ENCODE assay signal across 8 cellular contexts in genomic region chr19:4640247-4641000, GRCh38. TPM values are rescaled to one million over a fixed set of nuclear protein-coding genes. Genes with fewer than 3 reads are reported as not detected.
DNase-seq lines count a peak whose midpoint lies in the region; ATAC-seq, FAIRE-seq and TF ChIP-seq lines count a peak whose summit lies in the region.

No MANE protein-coding gene starts in this region.

- no peaks in the 10 kb centered on the region for H3K9me3 Mint-ChIP-seq in brain

- peak overlapping the region; percentile 72 for H3K4me2 ChIP-seq in A549
- H3K4me2 ChIP-seq in HCT116 (ENCODE audit: low read length), result peak overlapping the region; percentile 90

- TF ChIP-seq RAD21 in A549 (conservative IDR thresholded peaks at IDR 0.05 in 1 of 2, IDR thresholded peaks at IDR 0.05 in 1 of 2) (no peak), HCT116 (IDR thresholded peaks at IDR 0.05; ENCODE audit: low read depth) (no peak)

- H3K27me3 ChIP-seq in HCT116 (ENCODE audit: insufficient read depth, low read length), result no peaks in the 10 kb centered on the region
- no peaks in the 10 kb centered on the region for H3K27me3 ChIP-seq in mononuclear cell (ENCODE audit: insufficient read depth, low read length)

- H3K79me2 ChIP-seq in HCT116 (ENCODE audit: insufficient read depth, low read length), result peaks cover 33% of the 10 kb centered on the region

- H3K9me2 ChIP-seq in HCT116 (ENCODE audit: insufficient read depth), result no peaks in the 10 kb centered on the region

- H2AFZ ChIP-seq in HCT116 (ENCODE audit: low read depth, low read length, poor library complexity, severe bottlenecking), result no peak overlapping the region

- intact Hi-C loops in HCT116 (cut with micrococcal nuclease), result no loop called here

- RAD21 ChIA-PET in HCT116 (lab: Charles Lee; ENCODE audit: low non-redundant PET in 1 of 2, low total read pairs in 2 of 2, uncharacterized antibody in 2 of 2, unreplicated experiment in 2 of 2), result no interaction called here

- peaks cover 24% of the 10 kb centered on the region for H3K4me1 Mint-ChIP-seq in brain

- no TSS peak for BruUV-seq in HCT116 (replicated peaks; lab: Mats Ljungman, UMichigan)

- ATAC-seq in A549 (no peak), HCT116 (no peak)

- DNase-seq in A549 (ENCODE audit: low read depth in 1 of 2, low spot score in 1 of 2) (no peak), HCT116 (ENCODE audit: low read depth, low spot score) (no peak), GM10248 (ENCODE audit: extremely low spot score) (no peak)
- DNase-seq in stimulated activated naive CD4-positive, alpha-beta T cell treated with Interleukin-2 at 50 U/mL for 16 hours (lab: John Stamatoyannopoulos, UW), result no peak
- no peak for DNase-seq in NK-92 treated with Interleukin-12 subunit alpha and Interleukin-12 subunit beta, amount 100 ng/mL, for 24 hours (lab: John Stamatoyannopoulos, UW)
- DNase-seq in stimulated activated CD4-positive, alpha-beta T cell treated with anti-CD3 and anti-CD28 coated beads, Interleukin-15, amount 100 ng/mL, for 24 hours, result no peak

- H3K4me1 ChIP-seq in A549, result peaks cover 17% of the 10 kb centered on the region; the same call in 2 of the 3 replicates
- peaks cover 23 to 47% of the 10 kb centered on the region in 2 experiments for H3K4me1 ChIP-seq in HCT116 (ENCODE audit: control insufficient read depth in 1 of 2, insufficient read depth in 2 of 2, low read length in 2 of 2)
- peaks cover 54% of the 10 kb centered on the region for H3K4me1 ChIP-seq in mononuclear cell (ENCODE audit: insufficient read depth, low read length)

- POLR2A ChIA-PET in A549 (lab: Yijun Ruan, JAX) (no interaction called here), HCT116 (lab: Charles Lee) (no interaction called here), GM10248 (lab: Yijun Ruan, JAX) (interaction anchor here (0.6 to 0.9 kb wide), 2 partner anchors 296 to 377 kb away, joined by 4 to 6 read pairs; no protein-coding TSS in a partner anchor)

- CTCF ChIA-PET in A549 (lab: Yijun Ruan, JAX) (interaction anchor here (0.7 to 1.3 kb wide), 3 partner anchors 65 to 85 kb away, joined by 3 read pairs; no protein-coding TSS in a partner anchor), HCT116 (lab: Charles Lee) (no interaction called here), GM10248 (lab: Yijun Ruan, JAX) (interaction anchor here (1.0 to 1.4 kb wide), 3 partner anchors 64 to 151 kb away, joined by 3 to 5 read pairs (median 3); partner anchors contain the start of gene FEM1A)

- TF ChIP-seq POLR2A in A549 (IDR thresholded peaks at IDR 0.05; ENCODE audit: low read length) (no peak), HCT116 (IDR thresholded peaks at IDR 0.05; ENCODE audit: borderline replicate concordance, extremely low read depth, insufficient read depth, insufficient read length) (no peak)

- no peaks in the 10 kb centered on the region for H3K27me3 Mint-ChIP-seq in brain

- 0 out of 4 replicates have a peak, but pooled peaks cover 0 to 3% of the 10 kb centered on the region in 2 experiments for H3K36me3 ChIP-seq in HCT116 (ENCODE audit: control insufficient read depth in 1 of 2, insufficient read depth in 2 of 2, low read length in 2 of 2)

- H3K9me3 ChIP-seq in A549, result no peaks in the 10 kb centered on the region
- H3K9me3 ChIP-seq in HCT116 (ENCODE audit: control insufficient read depth in 1 of 2, insufficient read depth in 1 of 2, low read depth in 1 of 2, low read length in 2 of 2), result no peaks in the 10 kb centered on the region
- H3K9me3 ChIP-seq in mononuclear cell (ENCODE audit: low read depth, low read length), result no peaks in the 10 kb centered on the region

- TF ChIP-seq CTCF in A549 (IDR thresholded peaks at IDR 0.05) (no peak), HCT116 (IDR thresholded peaks at IDR 0.05 in 2 of 3, conservative IDR thresholded peaks at IDR 0.05 in 1 of 3; ENCODE audit: borderline replicate concordance in 1 of 3, insufficient read depth in 1 of 3, low read depth in 2 of 3, low read length in 2 of 3) (no peak), brain (conservative IDR thresholded peaks at IDR 0.05) (no peak), GM10248 (IDR thresholded peaks at IDR 0.05; ENCODE audit: control extremely low read depth, extremely low read depth, low read depth, missing control alignments) (no peak)

- H3K4me3 ChIP-seq in A549, result peak overlapping the region; percentile 66
- H3K4me3 ChIP-seq in HCT116 (replicated peaks in 1 of 2; ENCODE audit: low read depth in 1 of 2, low read length in 2 of 2), result peak overlapping the region; percentile 76 to 96
- H3K4me3 ChIP-seq in mononuclear cell (ENCODE audit: low read length), result peak overlapping the region; percentile 76

- peak overlapping the region; percentile 88 to 96 (median 91) for H3K4me3 Mint-ChIP-seq in brain

- no peaks in the 10 kb centered on the region for H3K36me3 Mint-ChIP-seq in brain

- FAIRE-seq in A549 (lab: Jason Lieb, UNC), result no peak

- no peak overlapping the region for H3K27ac Mint-ChIP-seq in brain

- TF ChIP-seq EP300 in A549 (IDR thresholded peaks at IDR 0.05), result no peak

- 78% methylated on average over 12 of the region's 17 CpGs for WGBS in A549 (ENCODE audit: missing lambda C conversion rate)

- no peaks in the 10 kb centered on the region for H4K20me1 ChIP-seq in HCT116 (ENCODE audit: insufficient read depth)

- peak overlapping the region in 1 of 2 experiments; percentile 89; a peak in 4 of 6 replicates for H3K27ac ChIP-seq in A549
- H3K27ac ChIP-seq in HCT116 (ENCODE audit: low read depth, low read length), result peak overlapping the region; percentile 82

- H3K9ac ChIP-seq in HCT116 (ENCODE audit: low read length), result peak overlapping the region; percentile 72

TF ChIP-seq in A549, 52 proteins besides CTCF, POLR2A, EP300 and RAD21:
- TF ChIP-seq HOXA7 (CRISPR knock-in tag; IDR thresholded peaks at IDR 0.05), result no peak

TF ChIP-seq in HCT116, 20 proteins besides CTCF, POLR2A, EP300 and RAD21 (continues in another document):
- TF ChIP-seq CBX3 (IDR thresholded peaks at IDR 0.05; ENCODE audit: low read depth), result no peak
- TF ChIP-seq POLR2AphosphoS5 (IDR thresholded peaks at IDR 0.05; ENCODE audit: low read depth, low read length), result no peak
- TF ChIP-seq YY1 (IDR thresholded peaks at IDR 0.05; ENCODE audit: extremely low read depth, insufficient replicate concordance, low read depth, low read length), result no peak
- no peak for TF ChIP-seq SIN3A (IDR thresholded peaks at IDR 0.05; ENCODE audit: low read depth)
- TF ChIP-seq FOSL1 (IDR thresholded peaks at IDR 0.05; ENCODE audit: low read depth), result no peak
- no peak for TF ChIP-seq CEBPB (IDR thresholded peaks at IDR 0.05; ENCODE audit: low read depth)
- TF ChIP-seq EZH2phosphoT487 (IDR thresholded peaks at IDR 0.05; ENCODE audit: borderline replicate concordance), result no peak
- TF ChIP-seq REST (IDR thresholded peaks at IDR 0.05; ENCODE audit: low read depth), result no peak
- no peak for TF ChIP-seq EGR1 (IDR thresholded peaks at IDR 0.05; ENCODE audit: low read depth)
- no peak for TF ChIP-seq TCF7L2 (IDR thresholded peaks at IDR 0.05; ENCODE audit: borderline replicate concordance, extremely low read depth, insufficient read depth, insufficient read length)

RNA-seq across cellular contexts. Expression of gene TNFAIP8L1, which starts 1.1 kb away (rescaled TPM):
- polyA plus RNA-seq in A549 (2011; rRNA removed) (3.2 TPM in 2 replicates), A549 (2017; fragmentation: RNase III; extraction: RNeasy Plus Mini Kit Qiagen cat#74134 plus additional on column Dnase treatment) (4.9 to 5.9 TPM (median 5.4 TPM) in 3 replicates), brain (ENCODE audit: insufficient read depth, low read depth, low replicate concordance) (38.6 TPM)
- polyA plus RNA-seq in A549 (2012; cell fraction: cytosol; rRNA removed), result 3.5 and 4.9 TPM in 2 replicates
- polyA plus RNA-seq in A549 (2012; cell fraction: nucleus; rRNA removed), result 3.0 TPM in 2 replicates
- 2.7 and 3.2 TPM in 2 replicates for polyA minus RNA-seq in A549 (2011; rRNA and poly(A)+ RNA removed)
- total RNA-seq in HCT116 (2021; ENCODE audit: unreplicated experiment) (22.2 TPM), mononuclear cell (5.5 TPM)
- polyA plus RNA-seq in HCT116 (2012), result 19.5 and 24.0 TPM in 2 replicates

RNA-seq across cellular contexts. Expression of gene MYDGF, which starts 29.7 kb away (rescaled TPM):
- polyA plus RNA-seq in A549 (2011; rRNA removed), result 62.1 and 63.3 TPM in 2 replicates
- 191 and 198 TPM in 2 replicates for polyA plus RNA-seq in A549 (2012; cell fraction: cytosol; rRNA removed)
- polyA plus RNA-seq in A549 (2012; cell fraction: nucleus; rRNA removed), result 105 and 146 TPM in 2 replicates
- 101 to 107 TPM (median 104 TPM) in 3 replicates for polyA plus RNA-seq in A549 (2017; fragmentation: RNase III; extraction: RNeasy Plus Mini Kit Qiagen cat#74134 plus additional on column Dnase treatment)
- 26.6 and 34.4 TPM in 2 replicates for polyA minus RNA-seq in A549 (2011; rRNA and poly(A)+ RNA removed)
- 110 TPM for total RNA-seq in HCT116 (2021; ENCODE audit: unreplicated experiment)
- polyA plus RNA-seq in HCT116 (2012), result 225 and 280 TPM in 2 replicates
- 87.7 TPM for polyA plus RNA-seq in brain (ENCODE audit: insufficient read depth, low read depth, low replicate concordance)
- 40.8 TPM for total RNA-seq in mononuclear cell
